Comparison of ENCODE assay signal across 29 cellular contexts in genomic region chr20:50089787-50090177, GRCh38. TPM values are rescaled to one million over a fixed set of nuclear protein-coding genes. Genes with fewer than 3 reads are reported as not detected.
DNase-seq lines count a peak whose midpoint lies in the region; ATAC-seq and TF ChIP-seq lines count a peak whose summit lies in the region.
"Had no signal": no experiment of that assay in that cellular context is flagged by ENCODE, and none has a peak within 500 bp of the region (broad histone marks: within the 10 kb centered on the region; RNA-seq: fewer than 3 reads in every experiment).

No MANE protein-coding gene starts in this region.

- H3T11ph ChIP-seq in H9 (ENCODE audit: low read length), result no peak overlapping the region

- H2BK12ac ChIP-seq in trophoblast cell (ENCODE audit: low read length) (peak overlapping the region; percentile 23), H9 (ENCODE audit: insufficient read length, low read depth, low read length) (no peak overlapping the region)

- no peak overlapping the region for H3K56ac ChIP-seq in H9 (ENCODE audit: insufficient read length, low read depth, low read length)

- peaks cover 15% of the 10 kb centered on the region for H3K4me1 ChIP-seq in CD8-positive, alpha-beta memory T cell (ENCODE audit: insufficient read depth, low read length)
- peaks cover 16 to 27% of the 10 kb centered on the region in 2 experiments for H3K4me1 ChIP-seq in trophoblast cell (ENCODE audit: control insufficient read depth in 1 of 2, insufficient read depth in 2 of 2, low read length in 2 of 2)
- peaks cover 2% of the 10 kb centered on the region; the same call in 1 of the 2 replicates for H3K4me1 ChIP-seq in H9 (ENCODE audit: insufficient read depth, low read length)
- peaks cover 14% of the 10 kb centered on the region; the same call in 1 of the 2 replicates for H3K4me1 ChIP-seq in Caco-2

- peaks cover 49% of the 10 kb centered on the region for H3K4me1 Mint-ChIP-seq in activated T-cell treated with anti-CD3 and anti-CD28 coated beads, Interleukin-2, amount 50 U/mL, for 24 hours (ENCODE audit: low read depth)
- peaks cover 31% of the 10 kb centered on the region for H3K4me1 Mint-ChIP-seq in activated T-cell treated with anti-CD3 and anti-CD28 coated beads, Interleukin-2, amount 50 U/mL, for 4 hours (ENCODE audit: low read depth)
- H3K4me1 Mint-ChIP-seq in CD8-positive, alpha-beta memory T cell, result peaks cover 34 to 56% (median 37%) of the 10 kb centered on the region in 3 donors
- H3K4me1 Mint-ChIP-seq in effector memory CD8-positive, alpha-beta T cell (ENCODE audit: low read depth in 2 of 2), result peaks cover 22 to 48% of the 10 kb centered on the region in 2 donors
- H3K4me1 Mint-ChIP-seq in H9, result peaks cover 21 to 26% of the 10 kb centered on the region in 2 experiments
- peaks cover 32% of the 10 kb centered on the region for H3K4me1 Mint-ChIP-seq in Caco-2 (ENCODE audit: low read depth, unreplicated experiment)

- ATAC-seq in activated T-cell treated with anti-CD3 and anti-CD28 coated beads, Interleukin-2, amount 50 U/mL, for 4 hours, result no peak
- no peak for ATAC-seq in effector memory CD8-positive, alpha-beta T cell (replicated peaks)
- ATAC-seq: A549; stimulated activated naive CD8-positive, alpha-beta T cell treated with anti-CD3 and anti-CD28 coated beads, Interleukin-15, amount 100 ng/mL, for 72 hours had no signal

- H2AK5ac ChIP-seq in trophoblast cell (ENCODE audit: low read length) (no peak overlapping the region), H9 (ENCODE audit: insufficient read length, low read length) (no peak overlapping the region)

- H3K9me3 Mint-ChIP-seq in activated T-cell treated with anti-CD3 and anti-CD28 coated beads, Interleukin-2, amount 50 U/mL, for 24 hours, result no peaks in the 10 kb centered on the region
- H3K9me3 Mint-ChIP-seq in activated T-cell treated with anti-CD3 and anti-CD28 coated beads, Interleukin-2, amount 50 U/mL, for 4 hours, result no peaks in the 10 kb centered on the region
- no peaks in the 10 kb centered on the region for H3K9me3 Mint-ChIP-seq in CD8-positive, alpha-beta memory T cell
- H3K9me3 Mint-ChIP-seq in effector memory CD8-positive, alpha-beta T cell, result no peaks in the 10 kb centered on the region
- H3K9me3 Mint-ChIP-seq in H9, result no peaks in the 10 kb centered on the region
- no peaks in the 10 kb centered on the region for H3K9me3 Mint-ChIP-seq in Caco-2 (ENCODE audit: unreplicated experiment)
- H3K9me3 Mint-ChIP-seq: activated B cell treated with CpG ODN at 0.5 μM for 24 hours; dendritic cell treated with granulocyte-macrophage colony-stimulating factor and Interleukin-4, amounts not matched to agents 40 ng/mL and 50 ng/mL, for 4 days; IgD-negative memory B cell; stimulated activated naive CD8-positive, alpha-beta T cell treated with anti-CD3 and anti-CD28 coated beads, Interleukin-15, amount 100 ng/mL, for 72 hours had no signal

- H3K36me3 ChIP-seq in CD8-positive, alpha-beta memory T cell (ENCODE audit: insufficient read depth, low read length), result peaks cover 5% of the 10 kb centered on the region
- peaks cover 12 to 15% of the 10 kb centered on the region in 2 experiments for H3K36me3 ChIP-seq in trophoblast cell (ENCODE audit: control insufficient read depth in 1 of 2, insufficient read depth in 2 of 2, low read length in 2 of 2)
- H3K36me3 ChIP-seq in Caco-2 (ENCODE audit: control insufficient read depth, insufficient read depth, low read length), result peaks cover 5% of the 10 kb centered on the region

- peaks cover 4% of the 10 kb centered on the region for H3K79me2 ChIP-seq in trophoblast cell (ENCODE audit: control insufficient read depth, insufficient read depth, low read length, poor library complexity)
- peaks cover 2% of the 10 kb centered on the region; the same call in 1 of the 2 replicates for H3K79me2 ChIP-seq in H9 (ENCODE audit: insufficient read depth, low read length)

- H3K27me3 ChIP-seq in CD8-positive, alpha-beta memory T cell (ENCODE audit: insufficient read depth, low read length, poor library complexity, severe bottlenecking), result no peaks in the 10 kb centered on the region
- H3K27me3 ChIP-seq in trophoblast cell (ENCODE audit: insufficient read depth, low read length), result no peaks in the 10 kb centered on the region
- no peaks in the 10 kb centered on the region for H3K27me3 ChIP-seq in H9 (ENCODE audit: insufficient read depth, low read length)
- no peaks in the 10 kb centered on the region for H3K27me3 ChIP-seq in Caco-2 (replicated peaks; ENCODE audit: control insufficient read depth, insufficient read depth, low read length)
- H3K27me3 ChIP-seq: ascending aorta, BE2C, neutrophil, transverse colon had no signal

- CTCF ChIA-PET in CD8-positive, alpha-beta memory T cell (lab: Charles Lee), result interaction anchor here (1.2 kb wide), 1 partner anchor 18 kb away, joined by 5 read pairs; no protein-coding TSS in a partner anchor
- CTCF ChIA-PET in Caco-2 (lab: Charles Lee), result no interaction called here

- TF ChIP-seq CTCF in H9 (conservative IDR thresholded peaks at IDR 0.05) (no peak), coronary artery (IDR thresholded peaks at IDR 0.05) (no peak), Caco-2 (IDR thresholded peaks at IDR 0.05; ENCODE audit: insufficient read depth in 1 of 2, low read depth in 1 of 2, low read length in 1 of 2, severe bottlenecking in 1 of 2, unreplicated experiment in 1 of 2) (no peak)

- H3K4me3 Mint-ChIP-seq in activated T-cell treated with anti-CD3 and anti-CD28 coated beads, Interleukin-2, amount 50 U/mL, for 24 hours, result no peak overlapping the region
- H3K4me3 Mint-ChIP-seq in activated T-cell treated with anti-CD3 and anti-CD28 coated beads, Interleukin-2, amount 50 U/mL, for 4 hours, result no peak overlapping the region
- no peak overlapping the region for H3K4me3 Mint-ChIP-seq in CD8-positive, alpha-beta memory T cell
- no peak overlapping the region for H3K4me3 Mint-ChIP-seq in effector memory CD8-positive, alpha-beta T cell
- H3K4me3 Mint-ChIP-seq in H9 (no peak overlapping the region), Caco-2 (ENCODE audit: unreplicated experiment) (no peak overlapping the region)
- H3K4me3 Mint-ChIP-seq: activated B cell treated with CpG ODN at 0.5 μM for 24 hours; activated naive CD8-positive, alpha-beta T cell; dendritic cell treated with granulocyte-macrophage colony-stimulating factor and Interleukin-4, amounts not matched to agents 40 ng/mL and 50 ng/mL, for 4 days; IgD-negative memory B cell; stimulated activated naive CD8-positive, alpha-beta T cell treated with anti-CD3 and anti-CD28 coated beads, Interleukin-15, amount 100 ng/mL, for 72 hours had no signal

- no peak overlapping the region for H3K4me2 ChIP-seq in trophoblast cell (ENCODE audit: low read length)
- H3K4me2 ChIP-seq in H9 (ENCODE audit: insufficient read depth, insufficient read length, low read length), result no peak overlapping the region
- H3K4me2 ChIP-seq: A549 had no signal

- peaks cover 77% of the 10 kb centered on the region for H3K36me3 Mint-ChIP-seq in activated T-cell treated with anti-CD3 and anti-CD28 coated beads, Interleukin-2, amount 50 U/mL, for 24 hours (ENCODE audit: low read depth)
- H3K36me3 Mint-ChIP-seq in activated T-cell treated with anti-CD3 and anti-CD28 coated beads, Interleukin-2, amount 50 U/mL, for 4 hours (ENCODE audit: insufficient read depth), result peaks cover 18% of the 10 kb centered on the region
- H3K36me3 Mint-ChIP-seq in CD8-positive, alpha-beta memory T cell, result peaks cover 3 to 64% (median 4%) of the 10 kb centered on the region in 3 donors
- H3K36me3 Mint-ChIP-seq in effector memory CD8-positive, alpha-beta T cell (ENCODE audit: insufficient read depth), result peaks cover 50% of the 10 kb centered on the region
- H3K36me3 Mint-ChIP-seq in H9 (ENCODE audit: insufficient read depth in 1 of 3, low read depth in 3 of 3), result peaks cover 3 to 33% (median 25%) of the 10 kb centered on the region in 3 experiments; a peak in 6 of 7 replicates
- peaks cover 92% of the 10 kb centered on the region for H3K36me3 Mint-ChIP-seq in Caco-2 (ENCODE audit: insufficient read depth, unreplicated experiment)
- H3K36me3 Mint-ChIP-seq: activated naive CD8-positive, alpha-beta T cell had no signal

- H3K79me1 ChIP-seq in trophoblast cell (ENCODE audit: low read length), result peaks cover 19% of the 10 kb centered on the region
- peaks cover 10% of the 10 kb centered on the region for H3K79me1 ChIP-seq in H9 (ENCODE audit: insufficient read depth, low read depth, low read length, poor library complexity, severe bottlenecking)

- H3K9ac ChIP-seq in trophoblast cell (ENCODE audit: low read length) (no peak overlapping the region), H9 (ENCODE audit: extremely low read depth, insufficient read length, low read length) (no peak overlapping the region)

- no peaks in the 10 kb centered on the region for H3K9me3 ChIP-seq in CD8-positive, alpha-beta memory T cell (ENCODE audit: low read length)
- no peaks in the 10 kb centered on the region for H3K9me3 ChIP-seq in trophoblast cell (ENCODE audit: insufficient read depth, low read depth, low read length)
- no peaks in the 10 kb centered on the region for H3K9me3 ChIP-seq in H9 (ENCODE audit: control insufficient read depth, low read depth, low read length)
- no peaks in the 10 kb centered on the region for H3K9me3 ChIP-seq in Caco-2
- H3K9me3 ChIP-seq: A549, ascending aorta, BE2C, neutrophil, transverse colon had no signal

- no peaks in the 10 kb centered on the region for H3K23me2 ChIP-seq in H9 (ENCODE audit: insufficient read length, low read depth, low read length, poor library complexity, severe bottlenecking)

- H3K4me3 ChIP-seq in CD8-positive, alpha-beta memory T cell (ENCODE audit: low read length), result no peak overlapping the region
- H3K4me3 ChIP-seq in trophoblast cell (ENCODE audit: low read depth, low read length) (no peak overlapping the region), coronary artery (no peak overlapping the region), Caco-2 (ENCODE audit: low read depth, low read length) (no peak overlapping the region)
- H3K4me3 ChIP-seq: A549, ascending aorta, transverse colon had no signal

- no CpG with 5 or more reads among the region's 2 CpGs for WGBS in trophoblast cell (ENCODE audit: extremely low coverage, insufficient coverage, insufficient read length)
- no CpG with 5 or more reads among the region's 2 CpGs for WGBS in H9 (ENCODE audit: extremely low coverage, insufficient read length, low lambda C conversion rate)

- intact Hi-C loops in Caco-2 (cut with micrococcal nuclease; ENCODE audit: unreplicated experiment), result loop anchor here (5.0 kb wide), 1 partner anchor 112 kb away; no protein-coding TSS in a partner anchor

- no peak overlapping the region for H2BK20ac ChIP-seq in H9 (ENCODE audit: low read depth, low read length, poor library complexity, severe bottlenecking)

- H4K5ac ChIP-seq in H9 (ENCODE audit: insufficient read length, low read depth, low read length), result no peak overlapping the region

- H3K14ac ChIP-seq in trophoblast cell (ENCODE audit: low read length) (no peak overlapping the region), H9 (ENCODE audit: insufficient read depth, low read length) (no peak overlapping the region)

- H2BK5ac ChIP-seq in trophoblast cell (ENCODE audit: low read depth, low read length, poor library complexity), result peak overlapping the region; percentile 1
- H2BK5ac ChIP-seq in H9 (ENCODE audit: insufficient read length, low read length), result no peak overlapping the region

- DNase-seq in activated T-cell treated with anti-CD3 and anti-CD28 coated beads, Interleukin-2, amount 50 U/mL, for 24 hours, result no peak
- no peak for DNase-seq in activated T-cell treated with anti-CD3 and anti-CD28 coated beads, Interleukin-2, amount 50 U/mL, for 4 hours
- no peak for DNase-seq in CD8-positive, alpha-beta memory T cell
- no peak for DNase-seq in effector memory CD8-positive, alpha-beta T cell
- no peak for DNase-seq in trophoblast cell
- DNase-seq in H9, result no peak
- no peak for DNase-seq in coronary artery (ENCODE audit: low spot score)
- DNase-seq in Caco-2, result no peak
- DNase-seq: activated B cell treated with CpG ODN at 0.5 μM for 24 hours; activated CD4-positive, alpha-beta T cell treated with anti-CD3 and anti-CD28 coated beads, Interleukin-2, amount 50 U/mL, for 4 hours; activated T-cell treated with anti-CD3 and anti-CD28 coated beads for 4 hours; BE2C; DND-41; NCI-H1092 treated with DMSO at 0.1 percent for 48 hours; NCI-H2029; NCI-H2227 treated with DMSO at 0.1 percent for 48 hours; NCI-H526 treated with DMSO at 0.1 percent for 48 hours; SIG-M5; stimulated activated CD4-positive, alpha-beta T cell treated with anti-CD3 and anti-CD28 coated beads, Interleukin-15, amount 100 ng/mL, for 24 hours; stimulated activated naive CD8-positive, alpha-beta T cell treated with anti-CD3 and anti-CD28 coated beads, Interleukin-15, amount 100 ng/mL, for 72 hours; SW 1271; transverse colon had no signal

- no peak overlapping the region for H2AFZ ChIP-seq in trophoblast cell (ENCODE audit: insufficient read depth, low read length, poor library complexity)
- H2AFZ ChIP-seq in H9 (ENCODE audit: low read length), result no peak overlapping the region

- H4K91ac ChIP-seq in trophoblast cell (ENCODE audit: low read depth, low read length) (no peak overlapping the region), H9 (ENCODE audit: insufficient read length, low read depth, low read length) (no peak overlapping the region)

- H3K27me3 Mint-ChIP-seq in activated T-cell treated with anti-CD3 and anti-CD28 coated beads, Interleukin-2, amount 50 U/mL, for 24 hours, result no peaks in the 10 kb centered on the region
- no peaks in the 10 kb centered on the region for H3K27me3 Mint-ChIP-seq in activated T-cell treated with anti-CD3 and anti-CD28 coated beads, Interleukin-2, amount 50 U/mL, for 4 hours (ENCODE audit: low read depth)
- no peaks in the 10 kb centered on the region for H3K27me3 Mint-ChIP-seq in CD8-positive, alpha-beta memory T cell
- no peaks in the 10 kb centered on the region for H3K27me3 Mint-ChIP-seq in effector memory CD8-positive, alpha-beta T cell
- no peaks in the 10 kb centered on the region for H3K27me3 Mint-ChIP-seq in H9 (ENCODE audit: low read depth)
- H3K27me3 Mint-ChIP-seq in Caco-2 (ENCODE audit: insufficient read depth, unreplicated experiment), result no peaks in the 10 kb centered on the region
- H3K27me3 Mint-ChIP-seq: activated B cell treated with CpG ODN at 0.5 μM for 24 hours; activated naive CD8-positive, alpha-beta T cell; dendritic cell treated with granulocyte-macrophage colony-stimulating factor and Interleukin-4, amounts not matched to agents 40 ng/mL and 50 ng/mL, for 4 days; progenitor cell of endocrine pancreas; stimulated activated naive CD8-positive, alpha-beta T cell treated with anti-CD3 and anti-CD28 coated beads, Interleukin-15, amount 100 ng/mL, for 72 hours had no signal

- H3K27ac ChIP-seq in CD8-positive, alpha-beta memory T cell (ENCODE audit: low read depth, low read length), result no peak overlapping the region
- H3K27ac ChIP-seq in trophoblast cell (ENCODE audit: low read depth, low read length) (peak overlapping the region; percentile 12), H9 (ENCODE audit: insufficient read length, low read depth, low read length) (no peak overlapping the region), coronary artery (no peak overlapping the region)
- H3K27ac ChIP-seq: A549, ascending aorta, neutrophil, transverse colon had no signal

- H3K18ac ChIP-seq in trophoblast cell (ENCODE audit: low read length) (no peak overlapping the region), H9 (ENCODE audit: insufficient read length, low read depth, low read length) (no peak overlapping the region)

- no peak overlapping the region for H2BK15ac ChIP-seq in H9 (ENCODE audit: low read depth, low read length)

- peak overlapping the region; percentile 81 for H3K27ac Mint-ChIP-seq in activated T-cell treated with anti-CD3 and anti-CD28 coated beads, Interleukin-2, amount 50 U/mL, for 24 hours
- H3K27ac Mint-ChIP-seq in CD8-positive, alpha-beta memory T cell, result peak overlapping the region in 6 of 8 donors; percentile 1 to 83 (median 66)
- H3K27ac Mint-ChIP-seq in effector memory CD8-positive, alpha-beta T cell, result peak overlapping the region; percentile 7 to 52
- no peak overlapping the region for H3K27ac Mint-ChIP-seq in H9
- H3K27ac Mint-ChIP-seq in Caco-2 (ENCODE audit: unreplicated experiment), result no peak overlapping the region
- H3K27ac Mint-ChIP-seq: activated B cell treated with CpG ODN at 0.5 μM for 24 hours; dendritic cell treated with granulocyte-macrophage colony-stimulating factor and Interleukin-4, amounts not matched to agents 40 ng/mL and 50 ng/mL, for 4 days; progenitor cell of endocrine pancreas had no signal

- no peak overlapping the region for H4K12ac ChIP-seq in trophoblast cell (ENCODE audit: low read depth, low read length)

- H3K23ac ChIP-seq in trophoblast cell (ENCODE audit: low read length) (no peak overlapping the region), H9 (ENCODE audit: insufficient read length, low read depth, low read length) (no peak overlapping the region)

- POLR2A ChIA-PET in CD8-positive, alpha-beta memory T cell (lab: Charles Lee), result no interaction called here
- POLR2A ChIA-PET in Caco-2 (lab: Charles Lee), result no interaction called here

- no peak overlapping the region for H3K4ac ChIP-seq in trophoblast cell (ENCODE audit: low read depth, low read length)
- no peak overlapping the region for H3K4ac ChIP-seq in H9 (ENCODE audit: low read depth, low read length)

- no TSS peak for BruUV-seq in Caco-2 (replicated peaks; lab: Mats Ljungman, UMichigan)

- H4K20me1 ChIP-seq in H9 (ENCODE audit: control insufficient read depth, insufficient read depth, insufficient read length), result no peaks in the 10 kb centered on the region

- no peak overlapping the region for H4K8ac ChIP-seq in trophoblast cell (ENCODE audit: low read depth, low read length)
- H4K8ac ChIP-seq in H9 (replicated peaks; ENCODE audit: insufficient read length, low read depth, low read length), result no peak overlapping the region

- no peak overlapping the region for H2BK120ac ChIP-seq in trophoblast cell (ENCODE audit: insufficient read depth, low read length, poor library complexity)
- H2BK120ac ChIP-seq in H9 (ENCODE audit: low read depth, low read length, poor library complexity, severe bottlenecking), result no peak overlapping the region

RNA-seq across cellular contexts. Expression of gene UBE2V1, which starts 23.2 kb away (rescaled TPM):
- 100 to 1,000 TPM; 126 to 144 (median 139) TPM for total RNA-seq in activated T-cell treated with anti-CD3 and anti-CD28 coated beads, Interleukin-2, amount 50 U/mL, for 4 hours
- total RNA-seq in CD8-positive, alpha-beta memory T cell, result 100 to 1,000 TPM; 160 to 183 TPM
- polyA plus RNA-seq in CD8-positive, alpha-beta memory T cell, result 176 TPM
- 238 and 250 TPM in 2 replicates for polyA plus RNA-seq in trophoblast cell (2013)
- total RNA-seq in H9 (2021), result 152 and 165 TPM in 2 replicates
- 485 and 509 TPM in 2 replicates for total RNA-seq in Caco-2 (2022)

Comparison
In these comparisons a context has a peak if more than half of its experiments do, and no peak if none do; other contexts are left out.
1. H3K27ac Mint-ChIP-seq: peak in activated T-cell treated with anti-CD3 and anti-CD28 coated beads, Interleukin-2, amount 50 U/mL, for 24 hours (single experiment), CD8-positive, alpha-beta memory T cell (6 of 8) and effector memory CD8-positive, alpha-beta T cell (2 of 2); none in H9 (0 of 3) and Caco-2 (single experiment).